ENCODE assay signal across 13 cellular contexts in the genomic region with DNA sequence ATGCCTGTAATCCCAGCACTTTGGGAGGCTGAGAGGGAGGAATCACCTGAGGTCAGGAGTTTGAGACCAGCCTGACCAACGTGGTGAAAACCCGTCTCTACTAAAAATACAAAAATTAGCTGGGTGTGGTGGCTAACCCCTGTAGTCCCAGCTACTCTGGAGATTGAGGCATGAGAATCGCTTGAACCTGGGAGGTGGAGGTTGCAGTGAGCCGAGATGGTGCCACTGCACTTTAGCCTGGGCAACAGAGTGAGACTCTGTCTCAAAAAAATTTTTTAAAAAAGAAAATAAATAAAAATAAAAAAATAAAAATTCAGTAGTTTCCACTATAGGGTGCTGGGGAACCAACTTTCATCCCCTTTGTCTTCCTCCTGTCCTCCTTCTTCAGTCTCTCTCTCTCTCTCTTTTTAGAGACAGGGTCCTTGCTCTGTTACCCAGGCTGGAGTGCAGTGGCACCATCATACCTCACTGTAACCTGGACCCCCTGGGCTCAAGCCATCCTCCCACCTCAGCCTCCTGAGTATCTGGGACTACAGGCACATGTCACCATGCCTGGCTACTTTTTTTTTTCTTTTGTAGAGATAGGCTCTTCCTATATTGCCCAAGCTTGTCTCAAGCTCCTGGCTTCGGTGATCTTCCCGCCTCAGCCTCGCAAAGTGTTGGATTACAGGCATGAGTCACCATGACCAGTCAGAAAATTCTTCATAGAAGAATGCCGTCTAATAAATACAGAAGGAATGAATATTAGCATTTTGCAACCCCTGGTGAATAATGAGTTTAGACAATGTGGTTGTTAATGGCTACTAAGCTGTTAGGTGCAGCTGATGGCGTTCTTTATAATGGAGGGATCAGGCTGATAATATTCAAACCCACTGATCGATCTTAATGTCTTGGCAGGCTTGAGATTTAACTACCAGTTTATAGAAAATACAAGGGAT. TPM values are rescaled to one million over a fixed set of nuclear protein-coding genes. Genes with fewer than 3 reads are reported as not detected.
DNase-seq lines count a peak whose midpoint lies in the region; ATAC-seq and TF ChIP-seq lines count a peak whose summit lies in the region.
"Had no signal": no experiment of that assay in that cellular context is flagged by ENCODE, and none has a peak within 500 bp of the region (broad histone marks: within the 10 kb centered on the region; RNA-seq: fewer than 3 reads in every experiment).

No MANE protein-coding gene starts in this region.

- H3K4me1 Mint-ChIP-seq in Calu3 (ENCODE audit: low read depth, unreplicated experiment) = peaks cover 8% of the 10 kb centered on the region

- H3K9me3 Mint-ChIP-seq in Calu3 (ENCODE audit: low read depth, unreplicated experiment) = no peaks in the 10 kb centered on the region
- H3K9me3 Mint-ChIP-seq: T-helper 1 cell treated with Interleukin-12 subunit alpha and Interleukin-12 subunit beta and Interleukin-4 antibody, amounts not matched to agents 30 μg/mL and 1 μg/mL, for 36 hours had no signal

- H3K27ac Mint-ChIP-seq in Calu3 (ENCODE audit: unreplicated experiment) = peak overlapping the region; percentile 53
- H3K27ac Mint-ChIP-seq: T-helper 1 cell treated with Interleukin-12 subunit alpha and Interleukin-12 subunit beta and Interleukin-4 antibody, amounts not matched to agents 30 μg/mL and 1 μg/mL, for 36 hours had no signal

- intact Hi-C loops in Calu3 (cut with micrococcal nuclease; ENCODE audit: unreplicated experiment) = no loop called here

- DNase-seq in Calu3 (peak; percentile 47), LoVo (ENCODE audit: low spot score) (peak; percentile 70), cardiac fibroblast (ENCODE audit: low read depth in 2 of 2) (peak; percentile 88 to 90), myocyte (ENCODE audit: low read depth) (peak; percentile 73), 8988T (no peak)
- DNase-seq: activated effector memory CD4-positive, alpha-beta T cell treated with anti-CD3 and anti-CD28 coated beads, Interleukin-2, amount 50 U/mL, for 16 hours; NCI-H1417 treated with DMSO at 0.1 percent for 48 hours; ovary; stimulated activated naive CD4-positive, alpha-beta T cell had no signal

- BruUV-seq in Calu3 (replicated peaks; lab: Mats Ljungman, UMichigan) = no TSS peak

- CTCF ChIA-PET in Calu3 (lab: Charles Lee) = interaction anchor here (1.1 kb wide), 1 partner anchor 51 kb away, joined by 3 read pairs; no protein-coding TSS in a partner anchor

- TF ChIP-seq CTCF in Calu3 (IDR thresholded peaks at IDR 0.05; ENCODE audit: unreplicated experiment) = no peak
- no peak for TF ChIP-seq CTCF in cardiac fibroblast (IDR thresholded peaks at IDR 0.05; ENCODE audit: low read depth, low read length)

- H3K36me3 Mint-ChIP-seq in Calu3 (ENCODE audit: insufficient read depth, unreplicated experiment) = no peaks in the 10 kb centered on the region

- no peak for ATAC-seq in HG03095 (IDR thresholded peaks at IDR 0.05; ENCODE audit: unreplicated experiment)
- no peak for ATAC-seq in HG02642 (IDR thresholded peaks at IDR 0.05; ENCODE audit: poor library complexity, unreplicated experiment)
- ATAC-seq in HG02763 (IDR thresholded peaks at IDR 0.05; ENCODE audit: unreplicated experiment) = no peak

- H3K4me3 Mint-ChIP-seq in Calu3 (ENCODE audit: low read depth, unreplicated experiment) = no peak overlapping the region
- H3K4me3 Mint-ChIP-seq: T-helper 1 cell treated with Interleukin-12 subunit alpha and Interleukin-12 subunit beta and Interleukin-4 antibody, amounts not matched to agents 30 μg/mL and 1 μg/mL, for 36 hours had no signal

- no peak overlapping the region for H3K4me3 ChIP-seq in cardiac fibroblast (replicated peaks in 1 of 2; ENCODE audit: low read depth in 2 of 2, low read length in 2 of 2)
- H3K4me3 ChIP-seq: ovary had no signal

- no peaks in the 10 kb centered on the region for H3K27me3 Mint-ChIP-seq in Calu3 (ENCODE audit: unreplicated experiment)

RNA-seq across cellular contexts. Expression of gene RBM20, which starts 20.6 kb away (rescaled TPM):
- 0.07 TPM in 1 of 2 replicates, not detected in the other for total RNA-seq in Calu3 (2022)
- 2.6 and 3.0 TPM in 2 replicates for total RNA-seq in myocyte
- 2.0 TPM for polyA plus RNA-seq in myocyte (2012)
